Comparison of ENCODE assay signal across 16 cellular contexts in the genomic region with DNA sequence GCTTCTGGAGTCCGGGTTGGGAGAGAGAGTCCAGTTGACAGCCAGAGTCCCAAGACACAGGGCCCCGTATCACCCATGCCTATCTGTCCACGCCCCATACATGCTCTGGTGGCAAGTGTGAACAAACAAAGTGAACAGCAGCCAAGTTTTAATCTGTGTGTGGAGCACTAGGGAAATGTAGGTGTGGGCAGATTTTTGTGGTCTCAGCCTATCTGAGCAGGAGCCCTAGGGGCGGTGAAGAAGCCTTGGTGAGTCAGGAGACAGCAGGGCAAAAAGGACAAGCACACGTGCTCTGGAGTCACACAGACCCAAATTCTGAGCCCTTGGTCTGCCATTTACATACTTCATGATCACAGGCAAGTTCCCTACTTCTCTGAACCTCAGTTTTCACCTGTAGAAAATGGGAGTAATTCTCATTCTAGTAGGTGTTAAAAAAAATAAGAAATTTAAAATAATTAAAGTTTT. TPM values are rescaled to one million over a fixed set of nuclear protein-coding genes. Genes with fewer than 3 reads are reported as not detected.
DNase-seq lines count a peak whose midpoint lies in the region; ATAC-seq and TF ChIP-seq lines count a peak whose summit lies in the region.
"Had no signal": no experiment of that assay in that cellular context is flagged by ENCODE, and none has a peak within 500 bp of the region (broad histone marks: within the 10 kb centered on the region; RNA-seq: fewer than 3 reads in every experiment).

No MANE protein-coding gene starts in this region.

- no peak for ATAC-seq in HG03565 (IDR thresholded peaks at IDR 0.05; ENCODE audit: unreplicated experiment)
- ATAC-seq in GM19328 (IDR thresholded peaks at IDR 0.05; ENCODE audit: unreplicated experiment), result no peak
- ATAC-seq: body of pancreas, left lung had no signal

- H3F3A ChIP-seq in GM23248 (ENCODE audit: insufficient read depth), result peaks cover 14% of the 10 kb centered on the region; the same call in 1 of the 2 replicates

- H3K9me2 ChIP-seq in GM23248 (ENCODE audit: insufficient read depth), result no peaks in the 10 kb centered on the region

- H3K27me3 ChIP-seq in GM23248 (replicated peaks; ENCODE audit: insufficient read depth) (no peaks in the 10 kb centered on the region), trophoblast cell (ENCODE audit: insufficient read depth, low read length) (peaks cover 3% of the 10 kb centered on the region)
- H3K27me3 ChIP-seq: body of pancreas had no signal

- no peak overlapping the region for H3K23ac ChIP-seq in trophoblast cell (ENCODE audit: low read length)

- H3K4me3 ChIP-seq in GM23248 (no peak overlapping the region), NB4 (ENCODE audit: low read depth, low read length) (no peak overlapping the region), cardiac fibroblast (replicated peaks in 1 of 2; ENCODE audit: low read depth in 2 of 2, low read length in 2 of 2) (no peak overlapping the region), trophoblast cell (ENCODE audit: low read depth, low read length) (no peak overlapping the region)
- H3K4me3 ChIP-seq: body of pancreas, left lung, transverse colon had no signal

- peaks cover 36% of the 10 kb centered on the region for H3K4me1 ChIP-seq in GM23248 (ENCODE audit: insufficient read depth)
- peaks cover 14 to 21% of the 10 kb centered on the region in 2 experiments for H3K4me1 ChIP-seq in trophoblast cell (ENCODE audit: control insufficient read depth in 1 of 2, insufficient read depth in 2 of 2, low read length in 2 of 2)

- H4K91ac ChIP-seq in trophoblast cell (ENCODE audit: low read depth, low read length), result no peak overlapping the region

- in situ Hi-C loops in GM23248 (cut with MboI), result no loop called here

- H3K4ac ChIP-seq in trophoblast cell (ENCODE audit: low read depth, low read length), result no peak overlapping the region

- no peak overlapping the region for H2AK5ac ChIP-seq in trophoblast cell (ENCODE audit: low read length)

- no peaks in the 10 kb centered on the region for H3K9me3 ChIP-seq in GM23248 (ENCODE audit: low read depth)
- H3K9me3 ChIP-seq in trophoblast cell (ENCODE audit: insufficient read depth, low read depth, low read length), result no peaks in the 10 kb centered on the region
- H3K9me3 ChIP-seq: body of pancreas, left lung, transverse colon had no signal

- H4K20me1 ChIP-seq in GM23248 (ENCODE audit: insufficient read depth), result no peaks in the 10 kb centered on the region

- H2BK12ac ChIP-seq in trophoblast cell (ENCODE audit: low read length), result no peak overlapping the region

- H3K36me3 ChIP-seq in GM23248 (ENCODE audit: low read depth) (no peaks in the 10 kb centered on the region), trophoblast cell (ENCODE audit: control insufficient read depth in 1 of 2, insufficient read depth in 2 of 2, low read length in 2 of 2) (no peaks in the 10 kb centered on the region)
- H3K36me3 ChIP-seq: left lung, transverse colon had no signal

- no peak overlapping the region for H3K14ac ChIP-seq in trophoblast cell (ENCODE audit: low read length)

- H2BK120ac ChIP-seq in trophoblast cell (ENCODE audit: insufficient read depth, low read length, poor library complexity), result no peak overlapping the region

- no peak overlapping the region for H4K8ac ChIP-seq in trophoblast cell (ENCODE audit: low read depth, low read length)

- H3K4me2 ChIP-seq in GM23248 (ENCODE audit: unreplicated experiment), result no peak overlapping the region
- H3K4me2 ChIP-seq in trophoblast cell (ENCODE audit: low read length), result no peak overlapping the region

- H3K79me2 ChIP-seq in GM23248 (ENCODE audit: insufficient read depth) (no peaks in the 10 kb centered on the region), trophoblast cell (ENCODE audit: control insufficient read depth, insufficient read depth, low read length, poor library complexity) (no peaks in the 10 kb centered on the region)

- no peak for TF ChIP-seq POLR2A in NB4 (IDR thresholded peaks at IDR 0.05; ENCODE audit: extremely low read depth, insufficient read length)

- no peak overlapping the region for H3K18ac ChIP-seq in trophoblast cell (ENCODE audit: low read length)

- DNase-seq in GM23248, result peak; percentile 91
- DNase-seq in NB4 (ENCODE audit: low read depth), result peak; percentile 32
- peak; percentile 47 to 51 for DNase-seq in cardiac fibroblast (ENCODE audit: low read depth in 2 of 2)
- peak; percentile 54 to 65 for DNase-seq in trophoblast cell
- DNase-seq in AG08396 (ENCODE audit: low spot score), result no peak
- DNase-seq: activated CD4-positive, alpha-beta T cell treated with anti-CD3 and anti-CD28 coated beads, Interleukin-2, amount 10 ng/mL, durations not matched to agents 24 days and 14 days; effector memory CD4-positive, alpha-beta T cell; left lung; NCI-H1436 treated with DMSO at 0.1 percent for 48 hours; NCI-H524; stimulated activated CD4-positive, alpha-beta T cell treated with anti-CD3 and anti-CD28 coated beads, Interleukin-15, amount 100 ng/mL, for 24 hours; transverse colon had no signal

- no peak overlapping the region for H3K9ac ChIP-seq in GM23248
- no peak overlapping the region for H3K9ac ChIP-seq in trophoblast cell (ENCODE audit: low read length)

- H3K79me1 ChIP-seq in trophoblast cell (ENCODE audit: low read length), result peaks cover 2% of the 10 kb centered on the region

- TF ChIP-seq CTCF in NB4 (IDR thresholded peaks at IDR 0.05; ENCODE audit: low read depth, low read length), result no peak
- no peak for TF ChIP-seq CTCF in cardiac fibroblast (IDR thresholded peaks at IDR 0.05; ENCODE audit: low read depth, low read length)

- H2BK5ac ChIP-seq in trophoblast cell (ENCODE audit: low read depth, low read length, poor library complexity), result no peak overlapping the region

- H2AFZ ChIP-seq in GM23248 (no peak overlapping the region), trophoblast cell (ENCODE audit: insufficient read depth, low read length, poor library complexity) (no peak overlapping the region)

- 51 to 53% methylated on average over 5 of the region's 5 CpGs for WGBS in GM23248 (ENCODE audit: low coverage in 1 of 2, low lambda C conversion rate in 2 of 2, missing lambda C conversion rate in 2 of 2), 2 experiments
- WGBS in trophoblast cell (ENCODE audit: extremely low coverage, insufficient coverage, insufficient read length), result no CpG with 5 or more reads among the region's 5 CpGs

- H3K27ac ChIP-seq in GM23248, result peak overlapping the region; percentile 40; the same call in 1 of the 2 replicates
- no peak overlapping the region for H3K27ac ChIP-seq in trophoblast cell (ENCODE audit: low read depth, low read length)
- H3K27ac ChIP-seq: body of pancreas, C4-2B, left lung, transverse colon had no signal

- H4K12ac ChIP-seq in trophoblast cell (ENCODE audit: low read depth, low read length), result no peak overlapping the region

RNA-seq across cellular contexts. Expression of gene EGR1, which starts 23.2 kb away (rescaled TPM):
- total RNA-seq in GM23248 (2014; rRNA removed; shearing (Covaris generic)), result 14.3 and 19.0 TPM in 2 replicates
- 161 and 170 TPM in 2 replicates for polyA plus RNA-seq in GM23248 (2016; fragmentation: Nextera tagmentation; extraction: Ambion mirVana)
- polyA plus RNA-seq in trophoblast cell (2013), result 12.2 and 12.9 TPM in 2 replicates

RNA-seq across cellular contexts. Expression of gene REEP2, which starts 49.7 kb away (rescaled TPM):
- 4.4 and 5.0 TPM in 2 replicates for total RNA-seq in GM23248 (2014; rRNA removed; shearing (Covaris generic))
- 8.6 and 9.4 TPM in 2 replicates for polyA plus RNA-seq in GM23248 (2016; fragmentation: Nextera tagmentation; extraction: Ambion mirVana)
- 0.51 and 0.57 TPM in 2 replicates for polyA plus RNA-seq in trophoblast cell (2013)

RNA-seq across cellular contexts. Expression of gene ETF1, which starts 54.5 kb away (rescaled TPM):
- total RNA-seq in GM23248 (2014; rRNA removed; shearing (Covaris generic)), result 124 and 136 TPM in 2 replicates
- polyA plus RNA-seq in GM23248 (2016; fragmentation: Nextera tagmentation; extraction: Ambion mirVana), result 74.1 and 76.0 TPM in 2 replicates
- polyA plus RNA-seq in trophoblast cell (2013), result 165 and 167 TPM in 2 replicates
